Comparison of ENCODE assay signal across 1 cellular context in genomic region chr14:68402525-68403101, GRCh38.
A peak's percentile ranks its signal among the peaks of the same experiment; 100 is the strongest.
TF ChIP-seq lines count a peak whose summit lies in the region.

No MANE protein-coding gene starts in this region.

TF ChIP-seq in GM12878, 131 proteins besides CTCF, POLR2A, EP300 and RAD21 (continued from another document):
- TF ChIP-seq BCLAF1 (IDR thresholded peaks at IDR 0.05) (no peak), PAX5 (IDR thresholded peaks at IDR 0.05; ENCODE audit: borderline replicate concordance, low read depth, low read length) (no peak), ZBTB11 (CRISPR knock-in tag; IDR thresholded peaks at IDR 0.05) (0 out of 2 replicates have a peak, but pooled peaks have one; percentile 3), SMAD5 (IDR thresholded peaks at IDR 0.05; ENCODE audit: low read depth) (peak; percentile 22; the same call in 1 of the 2 replicates), SMC3 (IDR thresholded peaks at IDR 0.05; ENCODE audit: borderline replicate concordance, low read length) (no peak), ZBTB4 (CRISPR knock-in tag; IDR thresholded peaks at IDR 0.05) (no peak), CEBPB (IDR thresholded peaks at IDR 0.05; ENCODE audit: borderline replicate concordance in 1 of 2, low read depth in 2 of 2, low read length in 2 of 2) (no peak), ZNF687 (IDR thresholded peaks at IDR 0.05) (0 out of 2 replicates have a peak, but pooled peaks have one; percentile 31), BACH1 (IDR thresholded peaks at IDR 0.05; ENCODE audit: borderline replicate concordance) (no peak; the same call in none of the 2 replicates), ZNF384 (IDR thresholded peaks at IDR 0.05; ENCODE audit: borderline replicate concordance, low read depth, low read length) (no peak), ATF2 (IDR thresholded peaks at IDR 0.05; ENCODE audit: low read length) (peak; percentile 12; the same call in 1 of the 2 replicates), KLF5 (IDR thresholded peaks at IDR 0.05; ENCODE audit: partially characterized antibody) (no peak), POLR2AphosphoS5 (IDR thresholded peaks at IDR 0.05; ENCODE audit: low read length) (peak; percentile 20), ATF3 (IDR thresholded peaks at IDR 0.05; ENCODE audit: borderline replicate concordance, extremely low read depth, low read depth, low read length) (no peak), STAT3 (IDR thresholded peaks at IDR 0.05; ENCODE audit: low read depth, low read length) (no peak), EED (IDR thresholded peaks at IDR 0.05; ENCODE audit: low read depth) (0 out of 2 replicates have a peak, but pooled peaks have one; percentile 43), CREB1 (IDR thresholded peaks at IDR 0.05; ENCODE audit: low read depth) (0 out of 2 replicates have a peak, but pooled peaks have one; percentile 31), TCF12 (IDR thresholded peaks at IDR 0.05; ENCODE audit: low read depth, low read length) (0 out of 2 replicates have a peak, but pooled peaks have one; percentile 48), TARDBP (IDR thresholded peaks at IDR 0.05; ENCODE audit: borderline replicate concordance) (no peak), MTA2 (IDR thresholded peaks at IDR 0.05; ENCODE audit: low read depth) (no peak), MYC (IDR thresholded peaks at IDR 0.05; ENCODE audit: insufficient read depth, insufficient read length, insufficient replicate concordance, low read length, severe bottlenecking) (no peak), MLLT1 (IDR thresholded peaks at IDR 0.05) (peak; percentile 88), MAX (IDR thresholded peaks at IDR 0.05; ENCODE audit: low read depth, low read length) (no peak), CBFB (IDR thresholded peaks at IDR 0.05; ENCODE audit: low read depth) (no peak), RUNX3 (IDR thresholded peaks at IDR 0.05; ENCODE audit: low read length) (no peak; the same call in 1 of the 2 replicates), ZBED1 (IDR thresholded peaks at IDR 0.05; ENCODE audit: borderline replicate concordance) (peak; percentile 40; the same call in 1 of the 2 replicates), CUX1 (IDR thresholded peaks at IDR 0.05; ENCODE audit: insufficient replicate concordance, low read depth, low read length) (no peak)
TF ChIP-seq in GM12878: peak in this region for 11.
